5 cellular contexts compared by ENCODE assay signal in the genomic region with DNA sequence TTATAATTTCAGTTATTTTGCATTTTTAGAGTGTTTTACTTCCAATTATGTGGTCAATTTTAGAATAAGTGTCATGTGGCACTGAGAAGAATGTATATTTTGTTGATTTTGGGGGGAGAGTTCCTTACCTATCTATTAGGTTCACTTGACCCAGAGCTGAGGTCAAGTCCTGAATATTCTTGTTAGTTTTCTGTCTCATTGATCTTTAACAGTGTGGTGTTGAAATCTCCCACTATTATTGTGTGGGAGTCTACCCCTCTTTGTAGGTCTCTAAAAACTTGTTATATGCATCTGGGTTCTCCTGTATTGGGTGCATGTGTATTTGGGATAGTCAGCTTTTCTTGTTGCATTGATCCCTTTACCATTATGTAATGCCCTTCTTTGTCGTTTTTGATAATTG.
"Had no signal": no experiment of that assay in that cellular context is flagged by ENCODE, and none has a peak within 500 bp of the region (broad histone marks: within the 10 kb centered on the region; RNA-seq: fewer than 3 reads in every experiment).

No MANE protein-coding gene starts in this region.

- ATAC-seq: K562 had no signal

- DNase-seq: IMR-90, KG1 had no signal

- FAIRE-seq: HTR-8/SVneo, K562 had no signal

- H3K27ac ChIP-seq: HL-60 had no signal

- H3K4me3 ChIP-seq: K562 had no signal
